18 cellular contexts compared by ENCODE assay signal in genomic region chr22:26797910-26798309, GRCh38.
DNase-seq lines count a peak whose midpoint lies in the region; ATAC-seq and TF ChIP-seq lines count a peak whose summit lies in the region.
"Had no signal": no experiment of that assay in that cellular context is flagged by ENCODE, and none has a peak within 500 bp of the region (broad histone marks: within the 10 kb centered on the region; RNA-seq: fewer than 3 reads in every experiment).

No MANE protein-coding gene starts in this region.

- no peak for TF ChIP-seq CTCF in VCaP (conservative IDR thresholded peaks at IDR 0.05)
- no peak for TF ChIP-seq CTCF in neural crest cell (conservative IDR thresholded peaks at IDR 0.05)
- no peak for TF ChIP-seq CTCF in GM20000 (IDR thresholded peaks at IDR 0.05; ENCODE audit: extremely low read depth, missing control alignments)

- H3K27ac Mint-ChIP-seq in neural crest cell (ENCODE audit: unreplicated experiment): no peak overlapping the region
- H3K27ac Mint-ChIP-seq: activated naive CD8-positive, alpha-beta T cell treated with anti-CD3 and anti-CD28 coated beads, Interleukin-2, amount 50 U/mL, for 24 hours; immature natural killer cell had no signal

- TF ChIP-seq RAD21 in Ishikawa (IDR thresholded peaks at IDR 0.05; ENCODE audit: low read depth): peak; percentile 17; the same call in 1 of the 2 replicates

- no peaks in the 10 kb centered on the region for H3K9me3 Mint-ChIP-seq in neural crest cell
- H3K9me3 Mint-ChIP-seq: activated naive CD8-positive, alpha-beta T cell treated with anti-CD3 and anti-CD28 coated beads, Interleukin-2, amount 50 U/mL, for 24 hours; immature natural killer cell had no signal

- H3K27me3 Mint-ChIP-seq in neural crest cell (ENCODE audit: low read depth): no peaks in the 10 kb centered on the region
- H3K27me3 Mint-ChIP-seq: activated naive CD8-positive, alpha-beta T cell treated with anti-CD3 and anti-CD28 coated beads, Interleukin-2, amount 50 U/mL, for 24 hours had no signal

- no peak overlapping the region for H3K4me3 Mint-ChIP-seq in neural crest cell
- H3K4me3 Mint-ChIP-seq: activated naive CD8-positive, alpha-beta T cell treated with anti-CD3 and anti-CD28 coated beads, Interleukin-2, amount 50 U/mL, for 24 hours; immature natural killer cell had no signal

- ATAC-seq in GM21619 (IDR thresholded peaks at IDR 0.05; ENCODE audit: unreplicated experiment) (no peak), HG02759 (IDR thresholded peaks at IDR 0.05; ENCODE audit: unreplicated experiment) (no peak)
- ATAC-seq: activated naive CD8-positive, alpha-beta T cell treated with anti-CD3 and anti-CD28 coated beads, Interleukin-2, amount 50 U/mL, for 24 hours; gastrocnemius medialis; sciatic nerve had no signal

- TF ChIP-seq EP300 in Ishikawa (IDR thresholded peaks at IDR 0.05; ENCODE audit: borderline replicate concordance): no peak

- H3K27ac ChIP-seq in VCaP: peak overlapping the region; percentile 52
- H3K27ac ChIP-seq: gastrocnemius medialis had no signal

- peaks cover 27% of the 10 kb centered on the region for H3K4me1 Mint-ChIP-seq in neural crest cell
- H3K4me1 Mint-ChIP-seq: activated naive CD8-positive, alpha-beta T cell treated with anti-CD3 and anti-CD28 coated beads, Interleukin-2, amount 50 U/mL, for 24 hours; immature natural killer cell had no signal

- DNase-seq in NCI-H82 (lab: John Stamatoyannopoulos, UW) (peak; percentile 25), NCI-H82 treated with DMSO at 0.1 percent for 48 hours (lab: John Stamatoyannopoulos, UW; ENCODE audit: unreplicated experiment) (no peak), neural crest cell (ENCODE audit: low read depth, low spot score) (peak; percentile 9), GM20000 (ENCODE audit: low spot score) (no peak)
- DNase-seq: activated naive CD8-positive, alpha-beta T cell treated with anti-CD3 and anti-CD28 coated beads, Interleukin-2, amount 50 U/mL, for 24 hours; caudate nucleus; COR-L47; gastrocnemius medialis; immature natural killer cell; IMR-90; mammary epithelial cell; NCI-H1105 treated with DMSO at 0.1 percent for 48 hours; stimulated activated CD4-positive, alpha-beta T cell treated with anti-CD3 and anti-CD28 coated beads, Interleukin-4, amount 100 ng/mL, for 1 hour had no signal

- H3K36me3 Mint-ChIP-seq in neural crest cell (ENCODE audit: low read depth): no peaks in the 10 kb centered on the region

TF ChIP-seq in Ishikawa, 13 proteins besides CTCF, POLR2A, EP300 and RAD21:
- no peak for TF ChIP-seq MAX (IDR thresholded peaks at IDR 0.05)
- TF ChIP-seq, protein P1, sequence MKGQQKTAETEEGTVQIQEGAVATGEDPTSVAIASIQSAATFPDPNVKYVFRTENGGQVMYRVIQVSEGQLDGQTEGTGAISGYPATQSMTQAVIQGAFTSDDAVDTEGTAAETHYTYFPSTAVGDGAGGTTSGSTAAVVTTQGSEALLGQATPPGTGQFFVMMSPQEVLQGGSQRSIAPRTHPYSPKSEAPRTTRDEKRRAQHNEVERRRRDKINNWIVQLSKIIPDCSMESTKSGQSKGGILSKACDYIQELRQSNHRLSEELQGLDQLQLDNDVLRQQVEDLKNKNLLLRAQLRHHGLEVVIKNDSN (IDR thresholded peaks at IDR 0.05): no peak
- no peak for TF ChIP-seq YY1 (IDR thresholded peaks at IDR 0.05; ENCODE audit: low read depth)
- no peak for TF ChIP-seq CREB1 (IDR thresholded peaks at IDR 0.05; ENCODE audit: low read depth)
- no peak for TF ChIP-seq FOXM1 (IDR thresholded peaks at IDR 0.05; ENCODE audit: borderline replicate concordance, low read depth)
- TF ChIP-seq EGR1 (IDR thresholded peaks at IDR 0.05): no peak
- no peak for TF ChIP-seq ZBTB7A (IDR thresholded peaks at IDR 0.05; ENCODE audit: low read depth)
- TF ChIP-seq TAF1 (IDR thresholded peaks at IDR 0.05; ENCODE audit: low read depth): no peak
- TF ChIP-seq TCF12 (IDR thresholded peaks at IDR 0.05; ENCODE audit: low read depth): no peak
- TF ChIP-seq TEAD4 (IDR thresholded peaks at IDR 0.05): no peak

Comparison
In these comparisons a context has a peak if more than half of its experiments do, and no peak if none do; other contexts are left out.
1. DNase-seq: peak in NCI-H82 (single experiment) and neural crest cell (single experiment); none in NCI-H82 treated with DMSO at 0.1 percent for 48 hours (single experiment) and GM20000 (single experiment).